ENCODE assay signal across 8 cellular contexts in the genomic region with DNA sequence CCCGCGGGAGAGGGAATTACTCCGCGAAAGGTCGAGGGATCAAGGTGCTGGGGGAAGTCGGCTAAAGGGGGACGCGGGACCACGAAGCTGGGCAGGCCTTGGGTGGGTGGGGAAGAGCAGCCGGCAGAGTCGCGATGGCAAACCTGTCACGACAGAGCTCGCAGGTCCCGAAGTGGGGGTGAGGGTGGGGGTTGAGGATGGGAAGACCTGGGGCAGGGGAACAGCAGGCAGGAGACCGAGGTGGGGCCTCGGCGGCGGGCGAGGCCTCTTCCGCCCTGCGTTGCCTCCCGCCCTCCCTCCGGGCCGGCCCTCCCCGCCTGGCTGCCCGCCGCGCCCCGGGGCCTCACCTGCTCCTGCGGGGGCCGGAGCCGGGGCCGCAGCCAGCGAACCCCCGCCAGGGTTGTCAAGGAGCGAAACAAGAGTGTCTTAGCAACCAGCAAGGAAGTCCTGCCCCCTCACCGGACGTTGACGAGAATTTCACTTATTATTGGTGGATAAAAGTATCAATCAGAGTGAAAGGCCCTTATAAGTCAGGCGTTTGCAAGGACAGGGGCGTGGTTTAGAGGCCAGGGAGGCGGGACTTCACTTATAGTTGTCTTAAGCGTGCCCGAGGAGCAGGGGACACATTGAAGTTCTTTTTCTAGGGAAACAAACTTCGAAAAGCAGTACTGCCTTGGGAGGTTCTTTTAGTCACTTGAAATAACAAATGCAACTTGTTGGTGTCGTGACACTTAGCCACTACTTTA. TPM values are rescaled to one million over a fixed set of nuclear protein-coding genes. Genes with fewer than 3 reads are reported as not detected.
DNase-seq lines count a peak whose midpoint lies in the region; ATAC-seq and TF ChIP-seq lines count a peak whose summit lies in the region.

A gene with protein sequence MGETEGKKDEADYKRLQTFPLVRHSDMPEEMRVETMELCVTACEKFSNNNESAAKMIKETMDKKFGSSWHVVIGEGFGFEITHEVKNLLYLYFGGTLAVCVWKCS (minus strand): TSS at position 423 of the 746 bp plus-strand sequence. CDS start 11,412 bp downstream, outside the sequence.

- no peak for TF ChIP-seq CTCF in GM10248 (IDR thresholded peaks at IDR 0.05; ENCODE audit: control extremely low read depth, extremely low read depth, low read depth, missing control alignments)

- no peaks in the 10 kb centered on the region for H3K36me3 Mint-ChIP-seq in activated naive CD8-positive, alpha-beta T cell treated with anti-CD3 and anti-CD28 coated beads for 36 hours

- peaks cover 21% of the 10 kb centered on the region for H3K4me1 Mint-ChIP-seq in activated naive CD8-positive, alpha-beta T cell treated with anti-CD3 and anti-CD28 coated beads for 36 hours

- H3K27ac ChIP-seq in temporal lobe (ENCODE audit: low read depth, low read length), result no peak within 1 kb of the TSS

- CTCF ChIA-PET in GM10248 (lab: Yijun Ruan, JAX), result interaction anchor here (1.0 kb wide), 1 partner anchor 36 kb away, joined by 3 read pairs; no protein-coding TSS in a partner anchor

- peak within 1 kb of the TSS; percentile 72 for H3K27ac Mint-ChIP-seq in activated naive CD8-positive, alpha-beta T cell treated with anti-CD3 and anti-CD28 coated beads for 36 hours

- POLR2A ChIA-PET in GM10248 (lab: Yijun Ruan, JAX), result no interaction called here

- H3K27me3 Mint-ChIP-seq in activated naive CD8-positive, alpha-beta T cell treated with anti-CD3 and anti-CD28 coated beads for 36 hours, result no peaks in the 10 kb centered on the region

- peak within 1 kb of the TSS; percentile 83 for H3K4me3 Mint-ChIP-seq in activated naive CD8-positive, alpha-beta T cell treated with anti-CD3 and anti-CD28 coated beads for 36 hours

- DNase-seq in GM10248 (ENCODE audit: extremely low spot score) (peak; percentile 99), NCI-H1105 (lab: John Stamatoyannopoulos, UW) (peak; percentile 96), SKM-1 (lab: John Stamatoyannopoulos, UW; ENCODE audit: unreplicated experiment) (peak; percentile 96), glomerular visceral epithelial cell (ENCODE audit: extremely low spot score) (peak; percentile 97), occipital lobe (lab: John Stamatoyannopoulos, UW) (peak; percentile 92)
- peak; percentile 88 for DNase-seq in activated naive CD8-positive, alpha-beta T cell treated with anti-CD3 and anti-CD28 coated beads for 36 hours

- peaks cover under 1% of the 10 kb centered on the region for H3K9me3 Mint-ChIP-seq in activated naive CD8-positive, alpha-beta T cell treated with anti-CD3 and anti-CD28 coated beads for 36 hours

- peak; percentile 92 for ATAC-seq in HG02642 (IDR thresholded peaks at IDR 0.05; ENCODE audit: poor library complexity, unreplicated experiment)

RNA-seq across cellular contexts. Expression of the gene that starts here (rescaled TPM):
- total RNA-seq in activated naive CD8-positive, alpha-beta T cell treated with anti-CD3 and anti-CD28 coated beads for 36 hours, result 1 to 10 TPM; 6.7 to 7.4 TPM
- total RNA-seq in occipital lobe, result 17.3 TPM
- 17.7 TPM for total RNA-seq in temporal lobe
